27 cellular contexts compared by ENCODE assay signal in genomic region chr2:240506406-240507059, GRCh38. TPM values are rescaled to one million over a fixed set of nuclear protein-coding genes. Genes with fewer than 3 reads are reported as not detected.
DNase-seq lines count a peak whose midpoint lies in the region; ATAC-seq and TF ChIP-seq lines count a peak whose summit lies in the region.
"Had no signal": no experiment of that assay in that cellular context is flagged by ENCODE, and none has a peak within 500 bp of the region (broad histone marks: within the 10 kb centered on the region; RNA-seq: fewer than 3 reads in every experiment).

No MANE protein-coding gene starts in this region.

- no peaks in the 10 kb centered on the region for H3K36me3 ChIP-seq in CD4-positive, CD25-positive, alpha-beta regulatory T cell (ENCODE audit: control insufficient read depth, insufficient read depth, low read length)
- peaks cover 0 to 18% (median 8%) of the 10 kb centered on the region in 4 donors for H3K36me3 ChIP-seq in esophagus muscularis mucosa
- H3K36me3 ChIP-seq in osteoblast (ENCODE audit: insufficient read depth, low read length), result no peaks in the 10 kb centered on the region
- H3K36me3 ChIP-seq: WERI-Rb-1 had no signal

- no peak overlapping the region for H3K4me2 ChIP-seq in osteoblast (ENCODE audit: insufficient read depth, low read length)

- H3K79me2 ChIP-seq in osteoblast (ENCODE audit: insufficient read depth, low read length), result no peaks in the 10 kb centered on the region

- no peaks in the 10 kb centered on the region for H3K9me3 Mint-ChIP-seq in CD4-positive, CD25-positive, alpha-beta regulatory T cell
- H3K9me3 Mint-ChIP-seq: activated T-cell treated with anti-CD3 and anti-CD28 coated beads, Interleukin-2, amount 50 U/mL, for 4 hours; brain; IgD-negative memory B cell; mesothelial cell of epicardium; naive thymus-derived CD4-positive, alpha-beta T cell had no signal

- no peak for TF ChIP-seq POLR2A in esophagus muscularis mucosa (IDR thresholded peaks at IDR 0.05; ENCODE audit: low read depth)

- H3K27ac Mint-ChIP-seq in CD4-positive, CD25-positive, alpha-beta regulatory T cell, result peak overlapping the region in 2 of 3 donors; percentile 20 to 41
- H3K27ac Mint-ChIP-seq: brain; IgD-negative memory B cell; mesothelial cell of epicardium; naive thymus-derived CD4-positive, alpha-beta T cell had no signal

- H3K27me3 Mint-ChIP-seq in CD4-positive, CD25-positive, alpha-beta regulatory T cell, result no peaks in the 10 kb centered on the region
- H3K27me3 Mint-ChIP-seq: brain; IgD-negative memory B cell; naive thymus-derived CD4-positive, alpha-beta T cell had no signal

- ATAC-seq in CD4-positive, CD25-positive, alpha-beta regulatory T cell (ENCODE audit: low read depth in 2 of 2), result no peak
- no peak for ATAC-seq in GM19467 (IDR thresholded peaks at IDR 0.05; ENCODE audit: unreplicated experiment)
- ATAC-seq: activated T-cell treated with anti-CD3 and anti-CD28 coated beads, Interleukin-2, amount 50 U/mL, for 4 hours; naive thymus-derived CD4-positive, alpha-beta T cell had no signal

- no peak overlapping the region for H3K4me3 Mint-ChIP-seq in CD4-positive, CD25-positive, alpha-beta regulatory T cell
- H3K4me3 Mint-ChIP-seq: activated T-cell treated with anti-CD3 and anti-CD28 coated beads, Interleukin-2, amount 50 U/mL, for 4 hours; brain; IgD-negative memory B cell; mesothelial cell of epicardium; naive thymus-derived CD4-positive, alpha-beta T cell had no signal

- 86% methylated on average over 17 of the region's 17 CpGs for WGBS in esophagus muscularis mucosa

- H4K20me1 ChIP-seq in osteoblast (ENCODE audit: insufficient read depth, low read length), result no peaks in the 10 kb centered on the region

- peak; percentile 26 for DNase-seq in activated CD8-positive, alpha-beta memory T cell treated with anti-CD3 and anti-CD28 coated beads for 24 hours
- no peak for DNase-seq in activated CD8-positive, alpha-beta memory T cell treated with anti-CD3 and anti-CD28 coated beads, Interleukin-2, amount 50 U/mL, for 4 hours
- DNase-seq in CD4-positive, CD25-positive, alpha-beta regulatory T cell, result no peak
- DNase-seq in esophagus muscularis mucosa (ENCODE audit: extremely low spot score) (peak; percentile 87), osteoblast (ENCODE audit: insufficient read length, low spot score, missing footprints) (peak; percentile 39), KBM-7 (no peak), NCI-H187 (lab: John Stamatoyannopoulos, UW) (no peak)
- DNase-seq: activated naive CD4-positive, alpha-beta T cell treated with Interleukin-2 at 50 U/mL for 16 hours; activated T-cell treated with anti-CD3 and anti-CD28 coated beads, Interleukin-2, amount 50 U/mL, for 4 hours; DMS79 treated with DMSO at 0.1 percent for 48 hours; effector memory CD4-positive, alpha-beta T cell; erythroblast; GF-D8; HCEC 1CT; naive thymus-derived CD4-positive, alpha-beta T cell; NCI-H1092; NCI-H187 treated with DMSO at 0.1 percent for 48 hours; NCI-H526; Peyer's patch; SIG-M5; T1000; WERI-Rb-1 had no signal

- in situ Hi-C loops in KBM-7 (cut with MboI; ENCODE audit: low pct_unique_long_range_greater_than_20kb, low sequenced_read_pairs), result no loop called here

- no peaks in the 10 kb centered on the region for H3K4me1 ChIP-seq in CD4-positive, CD25-positive, alpha-beta regulatory T cell (ENCODE audit: control insufficient read depth, insufficient read depth, low read length, poor library complexity, severe bottlenecking)
- H3K4me1 ChIP-seq in esophagus muscularis mucosa, result no peaks in the 10 kb centered on the region
- no peaks in the 10 kb centered on the region for H3K4me1 ChIP-seq in osteoblast (ENCODE audit: insufficient read depth, low read length)
- H3K4me1 ChIP-seq: Peyer's patch, tibial nerve had no signal

- no peaks in the 10 kb centered on the region for H3K9me3 ChIP-seq in CD4-positive, CD25-positive, alpha-beta regulatory T cell (ENCODE audit: control insufficient read depth in 2 of 2, low read length in 2 of 2)
- H3K9me3 ChIP-seq in esophagus muscularis mucosa (no peaks in the 10 kb centered on the region), osteoblast (ENCODE audit: low read depth, low read length) (no peaks in the 10 kb centered on the region)
- H3K9me3 ChIP-seq: Peyer's patch, tibial nerve had no signal

- no peak overlapping the region for H3K4me3 ChIP-seq in CD4-positive, CD25-positive, alpha-beta regulatory T cell (ENCODE audit: low read depth, low read length)
- H3K4me3 ChIP-seq in esophagus muscularis mucosa, result no peak overlapping the region
- no peak overlapping the region for H3K4me3 ChIP-seq in osteoblast (ENCODE audit: insufficient read depth, low read length)
- H3K4me3 ChIP-seq: Peyer's patch, tibial nerve had no signal

- no peak overlapping the region for H3K27ac ChIP-seq in CD4-positive, CD25-positive, alpha-beta regulatory T cell (ENCODE audit: insufficient read depth, low read length, poor library complexity, severe bottlenecking)
- H3K27ac ChIP-seq in esophagus muscularis mucosa (replicated peaks in 1 of 4), result no peak overlapping the region
- no peak overlapping the region for H3K27ac ChIP-seq in osteoblast (ENCODE audit: low read depth, low read length)
- H3K27ac ChIP-seq: Peyer's patch, tibial nerve, WERI-Rb-1 had no signal

- H3K36me3 Mint-ChIP-seq in CD4-positive, CD25-positive, alpha-beta regulatory T cell, result peaks cover 17% of the 10 kb centered on the region

- no peaks in the 10 kb centered on the region for H3K27me3 ChIP-seq in CD4-positive, CD25-positive, alpha-beta regulatory T cell (ENCODE audit: control insufficient read depth, insufficient read depth, low read length)
- no peaks in the 10 kb centered on the region for H3K27me3 ChIP-seq in esophagus muscularis mucosa
- H3K27me3 ChIP-seq in osteoblast (ENCODE audit: insufficient read depth, low read length), result no peaks in the 10 kb centered on the region
- H3K27me3 ChIP-seq: Peyer's patch, tibial nerve had no signal

- TF ChIP-seq CTCF in esophagus muscularis mucosa (IDR thresholded peaks at IDR 0.05) (no peak), osteoblast (IDR thresholded peaks at IDR 0.05; ENCODE audit: extremely low read depth, low read depth, low read length) (no peak)

- intact Hi-C loops in esophagus muscularis mucosa (cut with DNase I), result no loop called here

- TF ChIP-seq EP300 in esophagus muscularis mucosa (IDR thresholded peaks at IDR 0.05), result no peak

- no peaks in the 10 kb centered on the region for H3K4me1 Mint-ChIP-seq in CD4-positive, CD25-positive, alpha-beta regulatory T cell
- H3K4me1 Mint-ChIP-seq: brain, IgD-negative memory B cell, mesothelial cell of epicardium had no signal

- no peak overlapping the region for H2AFZ ChIP-seq in osteoblast (ENCODE audit: low read length)

RNA-seq across cellular contexts. Expression of gene ANKMY1, which starts 51.3 kb away (rescaled TPM):
- total RNA-seq in CD4-positive, CD25-positive, alpha-beta regulatory T cell, result 37.2 TPM
- polyA plus RNA-seq in CD4-positive, CD25-positive, alpha-beta regulatory T cell, result 10 to 100 TPM in 1 of 4 donors, 1 to 10 TPM in 3; 3.8 to 11.8 (median 7.6) TPM
- 10 to 100 TPM in 2 of 4 donors, 1 to 10 TPM in 2; 9.1 to 10.9 (median 10.2) TPM for total RNA-seq in esophagus muscularis mucosa
- total RNA-seq in osteoblast, result 11.2 and 11.5 TPM in 2 replicates

RNA-seq across cellular contexts. Expression of gene DUSP28, which starts 53.6 kb away (rescaled TPM):
- 8.3 TPM for total RNA-seq in CD4-positive, CD25-positive, alpha-beta regulatory T cell
- 10 to 100 TPM; 14.9 to 27.2 (median 18.1) TPM for polyA plus RNA-seq in CD4-positive, CD25-positive, alpha-beta regulatory T cell
- total RNA-seq in esophagus muscularis mucosa, result 1 to 10 TPM; 3.8 to 7.3 (median 4.8) TPM
- 3.2 and 4.7 TPM in 2 replicates for total RNA-seq in osteoblast

Comparison
In these comparisons a context has a peak if more than half of its experiments do, and no peak if none do; other contexts are left out.
1. DNase-seq: peak in activated CD8-positive, alpha-beta memory T cell treated with anti-CD3 and anti-CD28 coated beads for 24 hours (single experiment), esophagus muscularis mucosa (single experiment) and osteoblast (single experiment); none in activated CD8-positive, alpha-beta memory T cell treated with anti-CD3 and anti-CD28 coated beads, Interleukin-2, amount 50 U/mL, for 4 hours (single experiment), CD4-positive, CD25-positive, alpha-beta regulatory T cell (0 of 3), KBM-7 (single experiment) and NCI-H187 (0 of 2).